13 cellular contexts compared by ENCODE assay signal in genomic region chr22:29093501-29093921, GRCh38. TPM values are rescaled to one million over a fixed set of nuclear protein-coding genes. Genes with fewer than 3 reads are reported as not detected.
DNase-seq lines count a peak whose midpoint lies in the region; ATAC-seq and TF ChIP-seq lines count a peak whose summit lies in the region.
"Had no signal": no experiment of that assay in that cellular context is flagged by ENCODE, and none has a peak within 500 bp of the region (broad histone marks: within the 10 kb centered on the region; RNA-seq: fewer than 3 reads in every experiment).

No MANE protein-coding gene starts in this region.

- H3K36me3 ChIP-seq in RWPE2 (ENCODE audit: low read depth) (no peaks in the 10 kb centered on the region), prostate gland (no peaks in the 10 kb centered on the region)
- H3K36me3 ChIP-seq: BLaER1 treated with 17β-estradiol and CSF1 and Interleukin-3, amounts not matched to agents 10 nM and 100 nM had no signal

- no peak for TF ChIP-seq CTCF in AG10803 (conservative IDR thresholded peaks at IDR 0.05; ENCODE audit: low read length)
- no peak for TF ChIP-seq CTCF in RWPE2 (IDR thresholded peaks at IDR 0.05; ENCODE audit: poor library complexity, severe bottlenecking)
- no peak for TF ChIP-seq CTCF in prostate gland (IDR thresholded peaks at IDR 0.05)

- intact Hi-C loops in prostate gland (cut with DNase I): no loop called here

- ATAC-seq in RWPE2 (ENCODE audit: low read depth) (0 out of 3 replicates have a peak, but pooled peaks have one; percentile 10), GM18909 (IDR thresholded peaks at IDR 0.05; ENCODE audit: poor library complexity, unreplicated experiment) (no peak), GM18517 (IDR thresholded peaks at IDR 0.05; ENCODE audit: unreplicated experiment) (no peak), GM21737 (IDR thresholded peaks at IDR 0.05; ENCODE audit: unreplicated experiment) (no peak)
- ATAC-seq: activated T-cell treated with anti-CD3 and anti-CD28 coated beads, Interleukin-2, amount 50 U/mL, for 4 hours had no signal

- no peak overlapping the region for H3K27ac ChIP-seq in RWPE2 (ENCODE audit: poor library complexity, severe bottlenecking)
- H3K27ac ChIP-seq in prostate gland: peak overlapping the region; percentile 18 to 63
- H3K27ac ChIP-seq: BLaER1 treated with 17β-estradiol and CSF1 and Interleukin-3, amounts not matched to agents 10 nM and 100 nM had no signal

- H3K9me3 ChIP-seq in RWPE2 (ENCODE audit: severe bottlenecking) (no peaks in the 10 kb centered on the region), prostate gland (no peaks in the 10 kb centered on the region)
- H3K9me3 ChIP-seq: BLaER1 treated with 17β-estradiol and CSF1 and Interleukin-3, amounts not matched to agents 10 nM and 100 nM had no signal

- TF ChIP-seq POLR2A in prostate gland (IDR thresholded peaks at IDR 0.05): no peak

- DNase-seq in AG10803 (ENCODE audit: low read depth) (peak; percentile 91), RWPE2 (ENCODE audit: low spot score) (no peak), glomerular visceral epithelial cell (ENCODE audit: extremely low spot score) (peak; percentile 11), prostate gland (ENCODE audit: low spot score) (no peak), DMS 273 (lab: John Stamatoyannopoulos, UW; ENCODE audit: unreplicated experiment) (no peak)
- DNase-seq: activated T-cell treated with anti-CD3 and anti-CD28 coated beads, Interleukin-2, amount 50 U/mL, for 4 hours; SHP77 had no signal

- H3K27me3 ChIP-seq in RWPE2 (ENCODE audit: insufficient read depth, poor library complexity, severe bottlenecking) (no peaks in the 10 kb centered on the region), prostate gland (replicated peaks; ENCODE audit: insufficient read depth) (no peaks in the 10 kb centered on the region)
- H3K27me3 ChIP-seq: BLaER1 treated with 17β-estradiol and CSF1 and Interleukin-3, amounts not matched to agents 10 nM and 100 nM had no signal

- WGBS in prostate gland: 51% methylated on average over 3 of the region's 3 CpGs

- H3K4me1 ChIP-seq in RWPE2 (ENCODE audit: insufficient read depth, poor library complexity, severe bottlenecking) (no peaks in the 10 kb centered on the region), prostate gland (replicated peaks) (peaks cover 4% of the 10 kb centered on the region)

- H3K4me3 ChIP-seq in AG10803 (ENCODE audit: low read length): no peak overlapping the region; the same call in 1 of the 2 replicates
- H3K4me3 ChIP-seq in RWPE2 (ENCODE audit: severe bottlenecking): no peak overlapping the region
- H3K4me3 ChIP-seq in prostate gland: no peak overlapping the region
- H3K4me3 ChIP-seq: BLaER1 treated with 17β-estradiol and CSF1 and Interleukin-3, amounts not matched to agents 10 nM and 100 nM had no signal

RNA-seq across cellular contexts. Expression of gene KREMEN1, which starts 20.7 kb away (rescaled TPM):
- 10 to 100 TPM; 19.3 to 49.0 TPM for total RNA-seq in prostate gland

RNA-seq across cellular contexts. Expression of gene C22orf31, which starts 31.9 kb away (rescaled TPM):
- 1 to 10 TPM in 1 of 2 donors, under 1 TPM in 1; 0.36 to 1.4 TPM for total RNA-seq in prostate gland
- total RNA-seq: activated T-cell treated with anti-CD3 and anti-CD28 coated beads, Interleukin-2, amount 50 U/mL, for 4 hours; H1; mononuclear cell had no signal

Comparison
In these comparisons a context has a peak if more than half of its experiments do, and no peak if none do; other contexts are left out.
1. DNase-seq: peak in AG10803 (single experiment) and glomerular visceral epithelial cell (single experiment); none in RWPE2 (single experiment), prostate gland (single experiment) and DMS 273 (single experiment).